15 cellular contexts compared by ENCODE assay signal in genomic region chr1:6157132-6157527, GRCh38. TPM values are rescaled to one million over a fixed set of nuclear protein-coding genes. Genes with fewer than 3 reads are reported as not detected.
A peak's percentile ranks its signal among the peaks of the same experiment; 100 is the strongest.
DNase-seq lines count a peak whose midpoint lies in the region; ATAC-seq and TF ChIP-seq lines count a peak whose summit lies in the region.
"Had no signal": no experiment of that assay in that cellular context is flagged by ENCODE, and none has a peak within 500 bp of the region (broad histone marks: within the 10 kb centered on the region; RNA-seq: fewer than 3 reads in every experiment).

No MANE protein-coding gene starts in this region.

- intact Hi-C loops in activated CD4-positive, alpha-beta T cell treated with anti-CD3 and anti-CD28 coated beads for 36 hours (cut with DNase I, micrococcal nuclease): no loop called here
- intact Hi-C loops in Panc1 (cut with micrococcal nuclease; ENCODE audit: unreplicated experiment): no loop called here

- H3K4me3 ChIP-seq in Panc1 (ENCODE audit: low read depth in 2 of 2, low read length in 2 of 2): no peak overlapping the region
- H3K4me3 ChIP-seq in endodermal cell (ENCODE audit: low read length): no peak overlapping the region
- H3K4me3 ChIP-seq: left ventricle myocardium inferior, vagina had no signal

- no peak overlapping the region for H3K9ac ChIP-seq in endodermal cell (ENCODE audit: extremely low read depth, low read length, poor library complexity, severe bottlenecking)

- CTCF ChIA-PET in activated CD4-positive, alpha-beta T cell treated with anti-CD3 and anti-CD28 coated beads for 36 hours (lab: Charles Lee): interaction anchor here (0.6 kb wide), 1 partner anchor 65 kb away, joined by 3 read pairs; no protein-coding TSS in a partner anchor
- CTCF ChIA-PET in Panc1 (lab: Charles Lee): no interaction called here

- H3K9me3 Mint-ChIP-seq in activated CD4-positive, alpha-beta T cell treated with anti-CD3 and anti-CD28 coated beads for 36 hours (ENCODE audit: low read depth): no peaks in the 10 kb centered on the region
- H3K9me3 Mint-ChIP-seq in endodermal cell: no peaks in the 10 kb centered on the region
- no peaks in the 10 kb centered on the region for H3K9me3 Mint-ChIP-seq in activated T-cell treated with anti-CD3 and anti-CD28 coated beads, Interleukin-2, amount 50 U/mL, for 24 hours
- H3K9me3 Mint-ChIP-seq: stimulated activated naive CD8-positive, alpha-beta T cell treated with anti-CD3 and anti-CD28 coated beads, Interleukin-15, Interleukin-2, amounts not matched to agents 100 ng/mL and 50 ng/mL, for 24 hours had no signal

- H3K27me3 ChIP-seq in Panc1 (ENCODE audit: control insufficient read depth, insufficient read depth, low read length) (no peaks in the 10 kb centered on the region), endodermal cell (ENCODE audit: control insufficient read depth, insufficient read depth, low read length, poor library complexity, severe bottlenecking) (no peaks in the 10 kb centered on the region)
- H3K27me3 ChIP-seq: vagina had no signal

- in situ Hi-C loops in Panc1 (cut with HindIII; ENCODE audit: low pct_unique_long_range_greater_than_20kb, low sequenced_read_pairs): no loop called here

- peaks cover 12% of the 10 kb centered on the region for H3K27me3 Mint-ChIP-seq in activated CD4-positive, alpha-beta T cell treated with anti-CD3 and anti-CD28 coated beads for 36 hours
- H3K27me3 Mint-ChIP-seq in endodermal cell (ENCODE audit: insufficient read depth): no peaks in the 10 kb centered on the region
- H3K27me3 Mint-ChIP-seq in activated T-cell treated with anti-CD3 and anti-CD28 coated beads, Interleukin-2, amount 50 U/mL, for 24 hours: peaks cover 23% of the 10 kb centered on the region

- H3K9me3 ChIP-seq in Panc1 (ENCODE audit: control insufficient read depth, insufficient read depth, low read depth, low read length) (no peaks in the 10 kb centered on the region), endodermal cell (ENCODE audit: control insufficient read depth, low read length) (no peaks in the 10 kb centered on the region)
- H3K9me3 ChIP-seq: left ventricle myocardium inferior, vagina had no signal

- no peak overlapping the region for H3K4me3 Mint-ChIP-seq in activated CD4-positive, alpha-beta T cell treated with anti-CD3 and anti-CD28 coated beads for 36 hours
- no peak overlapping the region for H3K4me3 Mint-ChIP-seq in endodermal cell
- H3K4me3 Mint-ChIP-seq in activated T-cell treated with anti-CD3 and anti-CD28 coated beads, Interleukin-2, amount 50 U/mL, for 24 hours: no peak overlapping the region
- H3K4me3 Mint-ChIP-seq: CD8-positive, alpha-beta memory T cell; stimulated activated naive CD8-positive, alpha-beta T cell treated with anti-CD3 and anti-CD28 coated beads, Interleukin-15, Interleukin-2, amounts not matched to agents 100 ng/mL and 50 ng/mL, for 24 hours had no signal

- WGBS in endodermal cell (ENCODE audit: insufficient coverage in 1 of 2, insufficient read length in 1 of 2), 2 experiments: 61 to 80% methylated on average over 2 of the region's 2 CpGs

- no peak for DNase-seq in activated CD4-positive, alpha-beta T cell treated with anti-CD3 and anti-CD28 coated beads for 36 hours
- no peak for DNase-seq in activated CD4-positive, alpha-beta T cell treated with anti-CD3 and anti-CD28 coated beads for 1 hour
- DNase-seq in Panc1 (ENCODE audit: low read depth, low spot score): no peak
- DNase-seq in endodermal cell: no peak
- DNase-seq in smooth muscle cell of the brain vasculature (ENCODE audit: low read depth, low spot score): peak; percentile 17
- no peak for DNase-seq in cerebellar cortex (ENCODE audit: low spot score)
- DNase-seq in activated T-cell treated with anti-CD3 and anti-CD28 coated beads, Interleukin-2, amount 50 U/mL, for 24 hours: no peak
- DNase-seq: CD8-positive, alpha-beta memory T cell; foreskin melanocyte; left ventricle myocardium inferior; NCI-H1930; NCI-H446 treated with DMSO at 0.1 percent for 48 hours had no signal

- H3K4me1 ChIP-seq in Panc1 (ENCODE audit: control insufficient read depth, insufficient read depth, low read length) (peaks cover 23% of the 10 kb centered on the region), endodermal cell (ENCODE audit: control insufficient read depth, insufficient read depth, low read length) (no peaks in the 10 kb centered on the region)
- H3K4me1 ChIP-seq: left ventricle myocardium inferior, vagina had no signal

- no peaks in the 10 kb centered on the region for H3K36me3 Mint-ChIP-seq in activated CD4-positive, alpha-beta T cell treated with anti-CD3 and anti-CD28 coated beads for 36 hours (ENCODE audit: low read depth)
- no peaks in the 10 kb centered on the region for H3K36me3 Mint-ChIP-seq in endodermal cell (ENCODE audit: low read depth)
- no peaks in the 10 kb centered on the region for H3K36me3 Mint-ChIP-seq in activated T-cell treated with anti-CD3 and anti-CD28 coated beads, Interleukin-2, amount 50 U/mL, for 24 hours (ENCODE audit: low read depth)

- H3K27ac ChIP-seq in Panc1 (ENCODE audit: low read length) (peak overlapping the region; percentile 83), endodermal cell (ENCODE audit: low read depth, low read length) (no peak overlapping the region)
- H3K27ac ChIP-seq: left ventricle myocardium inferior, vagina had no signal

- no TSS peak for BruUV-seq in Panc1 (replicated peaks; lab: Mats Ljungman, UMichigan)

- peaks cover 10% of the 10 kb centered on the region for H3K4me1 Mint-ChIP-seq in activated CD4-positive, alpha-beta T cell treated with anti-CD3 and anti-CD28 coated beads for 36 hours
- peaks cover 9% of the 10 kb centered on the region for H3K4me1 Mint-ChIP-seq in endodermal cell
- H3K4me1 Mint-ChIP-seq in activated T-cell treated with anti-CD3 and anti-CD28 coated beads, Interleukin-2, amount 50 U/mL, for 24 hours (ENCODE audit: low read depth): peaks cover 16% of the 10 kb centered on the region

- no peaks in the 10 kb centered on the region for H3K36me3 ChIP-seq in Panc1 (ENCODE audit: control insufficient read depth, insufficient read depth, low read length)
- no peaks in the 10 kb centered on the region for H3K36me3 ChIP-seq in endodermal cell (ENCODE audit: control insufficient read depth, insufficient read depth, low read length)
- H3K36me3 ChIP-seq: left ventricle myocardium inferior, vagina had no signal

- POLR2A ChIA-PET in activated CD4-positive, alpha-beta T cell treated with anti-CD3 and anti-CD28 coated beads for 36 hours (lab: Charles Lee): no interaction called here
- POLR2A ChIA-PET in Panc1 (lab: Charles Lee): no interaction called here

- TF ChIP-seq CTCF in Panc1 (IDR thresholded peaks at IDR 0.05) (no peak), endodermal cell (conservative IDR thresholded peaks at IDR 0.05) (no peak)

- ATAC-seq in activated CD4-positive, alpha-beta T cell treated with anti-CD3 and anti-CD28 coated beads for 36 hours: peak; percentile 5
- ATAC-seq in Panc1 (peak; percentile 11), GM18868 (IDR thresholded peaks at IDR 0.05; ENCODE audit: unreplicated experiment) (no peak)

- H3K27ac Mint-ChIP-seq in activated CD4-positive, alpha-beta T cell treated with anti-CD3 and anti-CD28 coated beads for 36 hours: no peak overlapping the region
- H3K27ac Mint-ChIP-seq in endodermal cell: peak overlapping the region; percentile 1
- no peak overlapping the region for H3K27ac Mint-ChIP-seq in activated T-cell treated with anti-CD3 and anti-CD28 coated beads, Interleukin-2, amount 50 U/mL, for 24 hours
- H3K27ac Mint-ChIP-seq: CD8-positive, alpha-beta memory T cell; stimulated activated naive CD8-positive, alpha-beta T cell treated with anti-CD3 and anti-CD28 coated beads, Interleukin-15, Interleukin-2, amounts not matched to agents 100 ng/mL and 50 ng/mL, for 24 hours had no signal

RNA-seq across cellular contexts. Expression of gene CHD5, which starts 23.0 kb away (rescaled TPM):
- total RNA-seq in activated CD4-positive, alpha-beta T cell treated with anti-CD3 and anti-CD28 coated beads for 36 hours: under 1 TPM; 0.25 to 0.76 TPM
- total RNA-seq in Panc1 (2021; ENCODE audit: unreplicated experiment): 62.9 TPM
- 72.6 TPM for polyA plus RNA-seq in Panc1 (2012; ENCODE audit: insufficient read length)
- under 1 TPM; 0.40 to 0.69 TPM for total RNA-seq in endodermal cell
- polyA plus RNA-seq in endodermal cell (2013, experiment 1 of 2): 0.36 TPM
- polyA plus RNA-seq in endodermal cell (2013, experiment 2 of 2): 0.46 TPM
- polyA plus RNA-seq: CD8-positive, alpha-beta memory T cell had no signal

RNA-seq across cellular contexts. Expression of gene RPL22, which starts 42.3 kb away (rescaled TPM):
- 100 to 1,000 TPM; 392 to 475 TPM for total RNA-seq in activated CD4-positive, alpha-beta T cell treated with anti-CD3 and anti-CD28 coated beads for 36 hours
- total RNA-seq in Panc1 (2021; ENCODE audit: unreplicated experiment) (309 TPM), endodermal cell (100 to 1,000 TPM; 409 to 481 TPM)
- 319 TPM for polyA plus RNA-seq in Panc1 (2012; ENCODE audit: insufficient read length)
- polyA plus RNA-seq in endodermal cell (2013, experiment 1 of 2): 367 TPM
- 324 TPM for polyA plus RNA-seq in endodermal cell (2013, experiment 2 of 2)

RNA-seq across cellular contexts. Expression of gene RNF207, which starts 48.8 kb away (rescaled TPM):
- 10 to 100 TPM; 13.5 to 15.2 TPM for total RNA-seq in activated CD4-positive, alpha-beta T cell treated with anti-CD3 and anti-CD28 coated beads for 36 hours
- total RNA-seq in Panc1 (2021; ENCODE audit: unreplicated experiment) (115 TPM), endodermal cell (1 to 10 TPM; 4.8 to 7.7 TPM)
- 84.5 TPM for polyA plus RNA-seq in Panc1 (2012; ENCODE audit: insufficient read length)
- polyA plus RNA-seq in endodermal cell (2013, experiment 1 of 2): 1.7 TPM
- polyA plus RNA-seq in endodermal cell (2013, experiment 2 of 2): 1.2 TPM

Comparison
In these comparisons a context has a peak if more than half of its experiments do, and no peak if none do; other contexts are left out.
1. RNA of gene CHD5, which starts 23.0 kb away (total RNA-seq): 62.9 TPM in Panc1 (single experiment); 0.25 to 0.76 TPM in activated CD4-positive, alpha-beta T cell treated with anti-CD3 and anti-CD28 coated beads for 36 hours and 0.40 to 0.69 TPM in endodermal cell; every median in the first group is over 10 times any median in the second.